8 cellular contexts compared by ENCODE assay signal in genomic region chr5:141320225-141321169, GRCh38. TPM values are rescaled to one million over a fixed set of nuclear protein-coding genes. Genes with fewer than 3 reads are reported as not detected.
DNase-seq lines count a peak whose midpoint lies in the region; ATAC-seq, FAIRE-seq and TF ChIP-seq lines count a peak whose summit lies in the region.

Gene TAF7 (minus strand): TSS chr5:141320784. CDS start chr5:141320044, 740 bp downstream.

- peak within 1 kb of the TSS; percentile 93 to 100 (median 95) for H3K4me3 Mint-ChIP-seq in CD4-positive, CD25-positive, alpha-beta regulatory T cell

- DNase-seq in CD4-positive, CD25-positive, alpha-beta regulatory T cell = peak; percentile 84 to 94 (median 93)
- DNase-seq in NCI-H748 treated with DMSO at 0.1 percent for 48 hours (lab: John Stamatoyannopoulos, UW) (peak; percentile 87), dermis blood vessel endothelial cell (peak; percentile 98), HepG2 (ENCODE audit: low spot score) (peak; percentile 89)
- DNase-seq in activated CD4-positive, alpha-beta T cell treated with anti-CD3 and anti-CD28 coated beads, Interleukin-2, amount 50 U/mL, for 24 hours (ENCODE audit: low read depth in 1 of 2, low spot score in 1 of 2) = peak; percentile 80 to 89
- peak; percentile 93 for DNase-seq in stimulated activated CD4-positive, alpha-beta T cell treated with anti-CD3 and anti-CD28 coated beads, Interleukin-4, amount 100 ng/mL, for 1 hour

- POLR2A ChIA-PET in HepG2 (lab: Yijun Ruan, JAX) = interaction anchor here (0.7 to 2.0 kb wide), 20 partner anchors 8 to 610 kb away, joined by 3 to 22 read pairs (median 4); partner anchors contain the start of genes DELE1, DIAPH1, HDAC3 and PCDHB2

- peaks cover 27% of the 10 kb centered on the region for H3K36me3 Mint-ChIP-seq in CD4-positive, CD25-positive, alpha-beta regulatory T cell

- peak within 1 kb of the TSS; percentile 99 for H3K27ac Mint-ChIP-seq in CD4-positive, CD25-positive, alpha-beta regulatory T cell

- H3K27me3 Mint-ChIP-seq in CD4-positive, CD25-positive, alpha-beta regulatory T cell = peaks cover 12% of the 10 kb centered on the region

- in situ Hi-C loops in HepG2 (cut with HindIII; ENCODE audit: extremely low pct_ligation_motif_present, low pct_unique_long_range_greater_than_20kb) = no loop called here

- intact Hi-C loops in HepG2 (cut with micrococcal nuclease; ENCODE audit: unreplicated experiment) = no loop called here

- TF ChIP-seq POLR2A in HepG2 (IDR thresholded peaks at IDR 0.05; ENCODE audit: insufficient read depth in 1 of 2, low read depth in 2 of 2, low read length in 2 of 2) = peak; percentile 87 to 95

- peak within 1 kb of the TSS; percentile 75 for H3K4me2 ChIP-seq in HepG2 (ENCODE audit: low read depth, low read length)

- peak within 1 kb of the TSS; percentile 95 for H3K9ac ChIP-seq in HepG2 (ENCODE audit: insufficient read depth, low read depth, low read length)

- peaks cover 23% of the 10 kb centered on the region for H3K79me2 ChIP-seq in HepG2 (ENCODE audit: insufficient read depth, low read length)

- peak; percentile 80 for TF ChIP-seq CTCF in HepG2 (CRISPR knock-in tag; IDR thresholded peaks at IDR 0.05)

- peak within 1 kb of the TSS; percentile 93 for H3K4me3 ChIP-seq in CD4-positive, CD25-positive, alpha-beta regulatory T cell (ENCODE audit: low read depth, low read length)
- peak within 1 kb of the TSS; percentile 67 to 83 (median 72) for H3K4me3 ChIP-seq in HepG2 (replicated peaks in 1 of 3; ENCODE audit: insufficient read depth in 1 of 3, low read depth in 2 of 3, low read length in 3 of 3)

- FAIRE-seq in HepG2 (lab: Jason Lieb, UNC) = peak; percentile 71

- H3K36me3 ChIP-seq in CD4-positive, CD25-positive, alpha-beta regulatory T cell (ENCODE audit: control insufficient read depth, insufficient read depth, low read length) = peaks cover 14% of the 10 kb centered on the region
- peaks cover 4 to 14% of the 10 kb centered on the region in 2 experiments for H3K36me3 ChIP-seq in HepG2 (replicated peaks in 1 of 2; ENCODE audit: control insufficient read depth in 1 of 2, insufficient read depth in 2 of 2, low read length in 2 of 2)

- peak; percentile 87 to 88 for ATAC-seq in CD4-positive, CD25-positive, alpha-beta regulatory T cell (ENCODE audit: low read depth in 2 of 2)
- peak; percentile 93 for ATAC-seq in GM19372 (IDR thresholded peaks at IDR 0.05; ENCODE audit: low read depth, unreplicated experiment)
- ATAC-seq in HG03558 (IDR thresholded peaks at IDR 0.05; ENCODE audit: extremely low read depth, unreplicated experiment) = peak; percentile 91
- peak; percentile 97 for ATAC-seq in HepG2

- H3K9me3 ChIP-seq in CD4-positive, CD25-positive, alpha-beta regulatory T cell (ENCODE audit: control insufficient read depth in 2 of 2, low read length in 2 of 2) = peaks cover 53 to 67% of the 10 kb centered on the region in 2 experiments
- peaks cover 42% of the 10 kb centered on the region for H3K9me3 ChIP-seq in HepG2 (ENCODE audit: low read length)

- TSS peak; percentile 75 for BruUV-seq in HepG2 (replicated peaks; lab: Mats Ljungman, UMichigan)

- peak within 1 kb of the TSS; percentile 98 for H2AFZ ChIP-seq in HepG2 (ENCODE audit: low read length)

- no peaks in the 10 kb centered on the region for H4K20me1 ChIP-seq in HepG2 (ENCODE audit: insufficient read depth, low read length)

- H3K27me3 ChIP-seq in CD4-positive, CD25-positive, alpha-beta regulatory T cell (ENCODE audit: control insufficient read depth, insufficient read depth, low read length) = no peaks in the 10 kb centered on the region
- no peaks in the 10 kb centered on the region; a peak in 1 of 5 replicates for H3K27me3 ChIP-seq in HepG2 (ENCODE audit: control insufficient read depth in 1 of 2, insufficient read depth in 2 of 2, low read length in 2 of 2)

- peaks cover 3 to 72% (median 34%) of the 10 kb centered on the region in 7 donors for H3K9me3 Mint-ChIP-seq in CD4-positive, CD25-positive, alpha-beta regulatory T cell

- H3K4me1 ChIP-seq in CD4-positive, CD25-positive, alpha-beta regulatory T cell (ENCODE audit: control insufficient read depth, insufficient read depth, low read length, poor library complexity, severe bottlenecking) = peaks cover 5% of the 10 kb centered on the region
- H3K4me1 ChIP-seq in HepG2 (ENCODE audit: insufficient read depth, low read length) = peaks cover 26% of the 10 kb centered on the region

- peak within 1 kb of the TSS; percentile 97 for H3K27ac ChIP-seq in CD4-positive, CD25-positive, alpha-beta regulatory T cell (ENCODE audit: insufficient read depth, low read length, poor library complexity, severe bottlenecking)
- peak within 1 kb of the TSS; percentile 94 for H3K27ac ChIP-seq in HepG2 (ENCODE audit: extremely low read length, insufficient read depth, low read length)

- 2% methylated on average over 40 of the region's 67 CpGs for WGBS in HepG2 (ENCODE audit: low lambda C conversion rate)

- peaks cover 12 to 36% (median 25%) of the 10 kb centered on the region in 4 donors for H3K4me1 Mint-ChIP-seq in CD4-positive, CD25-positive, alpha-beta regulatory T cell

- no peak for TF ChIP-seq EP300 in HepG2 (IDR thresholded peaks at IDR 0.05; ENCODE audit: low read depth in 2 of 2, low read length in 2 of 2)
- no peak for TF ChIP-seq EP300 in HepG2 (CRISPR knock-in tag; IDR thresholded peaks at IDR 0.05; ENCODE audit: borderline replicate concordance)

- TF ChIP-seq RAD21 in HepG2 (CRISPR knock-in tag; IDR thresholded peaks at IDR 0.05) = no peak

- CTCF ChIA-PET in HepG2 (lab: Yijun Ruan, JAX; ENCODE audit: low intra/inter-chr PET ratio, low total read pairs) = interaction anchor here (2.2 kb wide), 1 partner anchor 243 kb away, joined by 9 read pairs; no protein-coding TSS in a partner anchor

TF ChIP-seq in HepG2, 621 proteins besides CTCF, POLR2A, EP300 and RAD21 (continues in another document):
- TF ChIP-seq ZNF431 (CRISPR knock-in tag; IDR thresholded peaks at IDR 0.05; ENCODE audit: borderline replicate concordance, low read depth) = 0 out of 2 replicates have a peak, but pooled peaks have one; percentile 11
- TF ChIP-seq ETS1 (CRISPR knock-in tag; IDR thresholded peaks at IDR 0.05) = no peak
- TF ChIP-seq ELK4 (CRISPR knock-in tag; IDR thresholded peaks at IDR 0.05; ENCODE audit: borderline replicate concordance) = no peak
- TF ChIP-seq KMT2B (CRISPR knock-in tag; IDR thresholded peaks at IDR 0.05) = peak; percentile 77
- TF ChIP-seq CHD4 (IDR thresholded peaks at IDR 0.05; ENCODE audit: borderline replicate concordance, low read length) = no peak
- TF ChIP-seq PRPF4 (IDR thresholded peaks at IDR 0.05; ENCODE audit: low read depth, low read length, poor library complexity, severe bottlenecking) = no peak
- no peak for TF ChIP-seq ZNF577 (CRISPR knock-in tag; IDR thresholded peaks at IDR 0.05; ENCODE audit: borderline replicate concordance, low read depth)
- peak; percentile 70; the same call in 1 of the 2 replicates for TF ChIP-seq GATAD1 (CRISPR knock-in tag; IDR thresholded peaks at IDR 0.05)
- no peak for TF ChIP-seq RFX5 (IDR thresholded peaks at IDR 0.05; ENCODE audit: low read depth, low read length)
- TF ChIP-seq FLYWCH1 (CRISPR knock-in tag; IDR thresholded peaks at IDR 0.05) = no peak

RNA-seq across cellular contexts. Expression of gene TAF7, which starts in this region (rescaled TPM):
- 76.6 TPM for total RNA-seq in CD4-positive, CD25-positive, alpha-beta regulatory T cell
- polyA plus RNA-seq in CD4-positive, CD25-positive, alpha-beta regulatory T cell = 100 to 1,000 TPM; 172 to 235 (median 200) TPM
- total RNA-seq in dermis blood vessel endothelial cell (60.6 and 78.3 TPM in 2 replicates), HepG2 (2016; rRNA removed; fragmentation: Illumina TruSeq; extraction: Trizol) (61.5 and 96.6 TPM in 2 replicates)
- 5.6 and 7.8 TPM in 2 replicates for total RNA-seq in HepG2 (2016; cell fraction: cytosol; rRNA removed; fragmentation: Illumina TruSeq; extraction: Trizol; ENCODE audit: low read depth)
- 65.7 and 103 TPM in 2 replicates for total RNA-seq in HepG2 (2016; cell fraction: insoluble cytoplasmic fraction; rRNA removed; fragmentation: Illumina TruSeq; extraction: Trizol)
- 26.2 and 27.2 TPM in 2 replicates for total RNA-seq in HepG2 (2016; cell fraction: membrane; rRNA removed; fragmentation: Illumina TruSeq; extraction: Trizol)
- total RNA-seq in HepG2 (2016; cell fraction: nucleus; rRNA removed; fragmentation: Illumina TruSeq; extraction: Trizol) = 48.3 and 52.1 TPM in 2 replicates
- 36.5 and 41.6 TPM in 2 replicates for polyA plus RNA-seq in HepG2 (2011; rRNA removed)
- polyA plus RNA-seq in HepG2 (2011; cell fraction: cytosol; rRNA removed) = 19.3 and 29.5 TPM in 2 replicates
- 15.4 and 21.7 TPM in 2 replicates for polyA plus RNA-seq in HepG2 (2011; cell fraction: nucleus; rRNA removed)
- 58.4 and 61.5 TPM in 2 replicates for polyA plus RNA-seq in HepG2 (2012)
- 5.0 and 5.2 TPM in 2 replicates for polyA plus RNA-seq in HepG2 (2016; cell fraction: cytosol; fragmentation: Illumina TruSeq; extraction: Trizol; ENCODE audit: low read depth)
- 99.1 and 115 TPM in 2 replicates for polyA plus RNA-seq in HepG2 (2016; cell fraction: insoluble cytoplasmic fraction; fragmentation: Illumina TruSeq; extraction: Trizol; ENCODE audit: low read depth)
- polyA plus RNA-seq in HepG2 (2016; cell fraction: membrane; fragmentation: Illumina TruSeq; extraction: Trizol; ENCODE audit: low read depth) = 13.3 and 13.4 TPM in 2 replicates
- 65.8 and 67.0 TPM in 2 replicates for polyA plus RNA-seq in HepG2 (2016; cell fraction: nucleus; fragmentation: Illumina TruSeq; extraction: Trizol; ENCODE audit: insufficient read depth, low read depth)
- polyA minus RNA-seq in HepG2 (2011; rRNA and poly(A)+ RNA removed; ENCODE audit: low replicate concordance) = 19.4 and 22.5 TPM in 2 replicates
- polyA minus RNA-seq in HepG2 (2011; cell fraction: cytosol; rRNA and poly(A)+ RNA removed) = 20.1 and 27.6 TPM in 2 replicates
- 39.0 and 39.8 TPM in 2 replicates for polyA minus RNA-seq in HepG2 (2011; cell fraction: nucleus; rRNA and poly(A)+ RNA removed)

Comparison
In these comparisons a context has a peak if more than half of its experiments do, and no peak if none do; other contexts are left out.
1. Peak in every context shown above with its lines: DNase-seq, ATAC-seq, H3K4me3 ChIP-seq and H3K27ac ChIP-seq.